In genomic region chr22:45240137-45240809, GRCh38 we compare ENCODE assay signal across 1 cellular context.
TF ChIP-seq lines count a peak whose summit lies in the region.

No MANE protein-coding gene starts in this region.

TF ChIP-seq in HepG2, 621 proteins besides CTCF, POLR2A, EP300 and RAD21 (continued from another document and continues in another):
- TF ChIP-seq PAXIP1 (CRISPR knock-in tag; conservative IDR thresholded peaks at IDR 0.05), result no peak
- no peak for TF ChIP-seq SOX5 (CRISPR knock-in tag; IDR thresholded peaks at IDR 0.05; ENCODE audit: borderline replicate concordance)
- no peak for TF ChIP-seq ZBTB4 (CRISPR knock-in tag; IDR thresholded peaks at IDR 0.05; ENCODE audit: borderline replicate concordance)
- TF ChIP-seq MTERF4 (CRISPR knock-in tag; IDR thresholded peaks at IDR 0.05), result no peak
- TF ChIP-seq MAFG (CRISPR knock-in tag; IDR thresholded peaks at IDR 0.05), result no peak
- TF ChIP-seq RFX5 (IDR thresholded peaks at IDR 0.05; ENCODE audit: low read depth, low read length), result no peak
- TF ChIP-seq HOXA3 (CRISPR knock-in tag; IDR thresholded peaks at IDR 0.05), result no peak
- TF ChIP-seq YY1 (IDR thresholded peaks at IDR 0.05; ENCODE audit: insufficient read depth, insufficient replicate concordance, low read depth, low read length), result no peak
- no peak for TF ChIP-seq DMAP1 (CRISPR knock-in tag; IDR thresholded peaks at IDR 0.05)
- peak; percentile 61; the same call in 1 of the 2 replicates for TF ChIP-seq RBFOX2 (IDR thresholded peaks at IDR 0.05; ENCODE audit: low read depth, low read length)
- no peak for TF ChIP-seq TAF15 (IDR thresholded peaks at IDR 0.05; ENCODE audit: low read depth, low read length, poor library complexity, severe bottlenecking)
- no peak for TF ChIP-seq REST (IDR thresholded peaks at IDR 0.05; ENCODE audit: borderline replicate concordance in 1 of 2, low read depth in 1 of 2, low read length in 2 of 2)
- no peak for TF ChIP-seq HOXA5 (CRISPR knock-in tag; IDR thresholded peaks at IDR 0.05)
- TF ChIP-seq ZBTB2 (CRISPR knock-in tag; IDR thresholded peaks at IDR 0.05; ENCODE audit: low read depth), result no peak
- no peak for TF ChIP-seq ZNF274 (CRISPR knock-in tag; IDR thresholded peaks at IDR 0.05)
- no peak for TF ChIP-seq ZFP62 (CRISPR knock-in tag; IDR thresholded peaks at IDR 0.05)
- no peak for TF ChIP-seq HOMEZ (CRISPR knock-in tag; IDR thresholded peaks at IDR 0.05; ENCODE audit: low read depth)
- TF ChIP-seq TBL1XR1 (IDR thresholded peaks at IDR 0.05; ENCODE audit: borderline replicate concordance, low read length, partially characterized antibody), result no peak
- no peak for TF ChIP-seq ZNF781 (CRISPR knock-in tag; IDR thresholded peaks at IDR 0.05; ENCODE audit: borderline replicate concordance, not compliant biosample characterization)
- no peak for TF ChIP-seq CENPBD1 (CRISPR knock-in tag; IDR thresholded peaks at IDR 0.05; ENCODE audit: borderline replicate concordance, low read depth)
- TF ChIP-seq TEAD3 (CRISPR knock-in tag; optimal IDR thresholded peaks at IDR 0.05; ENCODE audit: borderline replicate concordance), result no peak
- peak; percentile 55; the same call in 1 of the 2 replicates for TF ChIP-seq ZNF891 (CRISPR knock-in tag; IDR thresholded peaks at IDR 0.05)
- TF ChIP-seq FOXM1 (CRISPR knock-in tag; IDR thresholded peaks at IDR 0.05), result no peak
- no peak for TF ChIP-seq SMAD1 (CRISPR knock-in tag; IDR thresholded peaks at IDR 0.05; ENCODE audit: borderline replicate concordance, low read depth)
- no peak for TF ChIP-seq PITX1 (CRISPR knock-in tag; IDR thresholded peaks at IDR 0.05)
- TF ChIP-seq ZNF7 (CRISPR knock-in tag; IDR thresholded peaks at IDR 0.05), result no peak
- TF ChIP-seq ZNF280D (CRISPR knock-in tag; IDR thresholded peaks at IDR 0.05), result no peak
- TF ChIP-seq TAF1 (CRISPR knock-in tag; IDR thresholded peaks at IDR 0.05), result no peak
- TF ChIP-seq PHF8 (CRISPR knock-in tag; IDR thresholded peaks at IDR 0.05), result peak; percentile 34
- no peak for TF ChIP-seq HNRNPUL1 (IDR thresholded peaks at IDR 0.05; ENCODE audit: low read depth, low read length)
- no peak for TF ChIP-seq SETDB1 (CRISPR knock-in tag; IDR thresholded peaks at IDR 0.05; ENCODE audit: borderline replicate concordance)
- no peak for TF ChIP-seq NCOR1 (IDR thresholded peaks at IDR 0.05; ENCODE audit: borderline replicate concordance, low read length)
- TF ChIP-seq IRF9 (CRISPR knock-in tag; IDR thresholded peaks at IDR 0.05; ENCODE audit: borderline replicate concordance), result 0 out of 2 replicates have a peak, but pooled peaks have one; percentile 48
- no peak for TF ChIP-seq SIN3B (IDR thresholded peaks at IDR 0.05; ENCODE audit: low read length)
- TF ChIP-seq RCOR2 (CRISPR knock-in tag; IDR thresholded peaks at IDR 0.05), result no peak
- no peak for TF ChIP-seq GMEB1 (CRISPR knock-in tag; IDR thresholded peaks at IDR 0.05; ENCODE audit: borderline replicate concordance)
- TF ChIP-seq SIX1 (CRISPR knock-in tag; IDR thresholded peaks at IDR 0.05; ENCODE audit: borderline replicate concordance), result no peak
- TF ChIP-seq ZBTB21 (CRISPR knock-in tag; IDR thresholded peaks at IDR 0.05), result no peak
- no peak for TF ChIP-seq ZMAT3 (CRISPR knock-in tag; conservative IDR thresholded peaks at IDR 0.05)
- no peak for TF ChIP-seq GATA4 (IDR thresholded peaks at IDR 0.05; ENCODE audit: borderline replicate concordance, low read depth)
- TF ChIP-seq POLR2G (IDR thresholded peaks at IDR 0.05; ENCODE audit: low read depth, low read length), result no peak
- TF ChIP-seq ZNF317 (CRISPR knock-in tag; IDR thresholded peaks at IDR 0.05), result no peak
